ENCODE assay signal across 9 cellular contexts in genomic region chr6:116370717-116371383, GRCh38. TPM values are rescaled to one million over a fixed set of nuclear protein-coding genes. Genes with fewer than 3 reads are reported as not detected.
DNase-seq lines count a peak whose midpoint lies in the region; ATAC-seq and TF ChIP-seq lines count a peak whose summit lies in the region.
"Had no signal": no experiment of that assay in that cellular context is flagged by ENCODE, and none has a peak within 500 bp of the region (broad histone marks: within the 10 kb centered on the region; RNA-seq: fewer than 3 reads in every experiment).

Gene DSE (plus strand): TSS chr6:116370947. CDS start chr6:116399251, 28,304 bp downstream.

- peak within 1 kb of the TSS; percentile 63 for H3K27ac ChIP-seq in SJSA1
- peak within 1 kb of the TSS; percentile 36 for H3K27ac ChIP-seq in adipose tissue (ENCODE audit: low read depth, low read length)
- H3K27ac ChIP-seq in heart left ventricle = peak within 1 kb of the TSS; percentile 81 to 96 (median 84)
- H3K27ac ChIP-seq in upper lobe of left lung = peak within 1 kb of the TSS; percentile 88 to 95 (median 90)
- H3K27ac ChIP-seq: VCaP had no signal

- TF ChIP-seq CTCF in BJ (IDR thresholded peaks at IDR 0.05; ENCODE audit: insufficient read depth, low read depth, low read length) (no peak), heart left ventricle (IDR thresholded peaks at IDR 0.05) (no peak), upper lobe of left lung (IDR thresholded peaks at IDR 0.05) (peak in 2 of 6 experiments; percentile 7 to 15)

- H3K27me3 ChIP-seq in BJ (ENCODE audit: control insufficient read depth, insufficient read depth, low read length) (no peaks in the 10 kb centered on the region), SJSA1 (replicated peaks) (no peaks in the 10 kb centered on the region), heart left ventricle (no peaks in the 10 kb centered on the region), upper lobe of left lung (no peaks in the 10 kb centered on the region)

- intact Hi-C loops in heart left ventricle (cut with DNase I) (loop anchor here in 3 of 10 donors (5.0 to 10.0 kb wide), 3 partner anchors 79 to 89 kb away; no protein-coding TSS in a partner anchor), posterior cingulate gyrus (cut with DNase I) (no loop called here)

- DNase-seq in BJ (ENCODE audit: low read depth) (no peak), SJSA1 (ENCODE audit: low read depth in 1 of 2, low spot score in 2 of 2) (peak; percentile 77 to 86), heart left ventricle (peak; percentile 85 to 93 (median 87)), posterior cingulate gyrus (peak; percentile 54 to 95 (median 70)), upper lobe of left lung (peak; percentile 78 to 96)

- POLR2A ChIA-PET in BJ (lab: Charles Lee) = no interaction called here

- ATAC-seq in GM19035 (IDR thresholded peaks at IDR 0.05; ENCODE audit: unreplicated experiment) (peak; percentile 78), HG03196 (IDR thresholded peaks at IDR 0.05; ENCODE audit: unreplicated experiment) (peak; percentile 70), heart left ventricle (peak; percentile 68 to 96 (median 93)), upper lobe of left lung (ENCODE audit: low FRiP score in 2 of 2) (peak; percentile 87 to 96)

- TF ChIP-seq POLR2A in heart left ventricle (IDR thresholded peaks at IDR 0.05) (peak in 1 of 2 donors; percentile 76), upper lobe of left lung (IDR thresholded peaks at IDR 0.05) (peak in 3 of 4 donors; percentile 52 to 86 (median 66))

- peaks cover 13% of the 10 kb centered on the region; the same call in 1 of the 2 replicates for H3K4me1 ChIP-seq in SJSA1 (replicated peaks)
- peaks cover 0 to 55% (median 6%) of the 10 kb centered on the region in 12 donors for H3K4me1 ChIP-seq in heart left ventricle
- peaks cover 6 to 27% (median 13%) of the 10 kb centered on the region in 4 donors for H3K4me1 ChIP-seq in upper lobe of left lung

- no peak for TF ChIP-seq EP300 in upper lobe of left lung (IDR thresholded peaks at IDR 0.05)

- no peaks in the 10 kb centered on the region for H3K36me3 ChIP-seq in BJ (ENCODE audit: control insufficient read depth, insufficient read depth, low read length)
- H3K36me3 ChIP-seq in SJSA1 = peaks cover 10% of the 10 kb centered on the region
- H3K36me3 ChIP-seq in heart left ventricle = no peaks in the 10 kb centered on the region
- H3K36me3 ChIP-seq in upper lobe of left lung = no peaks in the 10 kb centered on the region

- CTCF ChIA-PET in BJ (lab: Yijun Ruan, JAX) = interaction anchor here (0.9 to 3.4 kb wide), 8 partner anchors 9 to 141 kb away, joined by 3 to 16 read pairs (median 4); partner anchors contain the start of gene CALHM5

- 0% methylated on average over 56 to 86 of the region's 86 CpGs for WGBS in adipose tissue, 3 donors
- WGBS in heart left ventricle, 4 donors = 0 to 1% (median 1%) methylated on average over 19 to 86 of the region's 86 CpGs
- 0% methylated on average over 9 to 23 of the region's 86 CpGs for WGBS in upper lobe of left lung, 2 donors

- H3K4me3 ChIP-seq in BJ (ENCODE audit: low read depth, low read length) = peak within 1 kb of the TSS; percentile 75
- H3K4me3 ChIP-seq in SJSA1 = peak within 1 kb of the TSS; percentile 83
- peak within 1 kb of the TSS; percentile 46 to 89 (median 78) for H3K4me3 ChIP-seq in heart left ventricle
- H3K4me3 ChIP-seq in upper lobe of left lung = peak within 1 kb of the TSS; percentile 56 to 78 (median 69)

- H3K9me3 ChIP-seq in SJSA1 (replicated peaks) (no peaks in the 10 kb centered on the region), heart left ventricle (no peaks in the 10 kb centered on the region), upper lobe of left lung (no peaks in the 10 kb centered on the region)

RNA-seq across cellular contexts. Expression of gene DSE, which starts in this region (rescaled TPM):
- polyA plus RNA-seq in BJ (2011; rRNA removed) = 82.1 and 109 TPM in 2 replicates
- polyA minus RNA-seq in BJ (2011; rRNA and poly(A)+ RNA removed) = 68.6 and 85.1 TPM in 2 replicates
- 27.3 and 35.1 TPM in 2 replicates for total RNA-seq in SJSA1 (2014; rRNA removed; shearing (Covaris generic))
- 10 to 100 TPM in 2 of 3 donors, 1 to 10 TPM in 1; 3.5 to 31.2 (median 20.6) TPM for polyA plus RNA-seq in adipose tissue
- total RNA-seq in heart left ventricle = 10 to 100 TPM in 8 of 9 donors, 1 to 10 TPM in 1; 9.7 to 37.3 (median 11.1) TPM
- polyA plus RNA-seq in heart left ventricle = 1 to 10 TPM; 3.2 to 6.3 TPM
- total RNA-seq in upper lobe of left lung = 10 to 100 TPM; 20.1 to 68.1 (median 40.6) TPM

Comparison
In these comparisons a context has a peak if more than half of its experiments do, and no peak if none do; other contexts are left out.
1. H3K27ac ChIP-seq: peak in every context shown above with its lines; median percentile 90 in upper lobe of left lung; 84 in heart left ventricle; 63 in SJSA1; 36 in adipose tissue.